Comparison of ENCODE assay signal across 20 cellular contexts in genomic region chr14:55942101-55942645, GRCh38.
DNase-seq lines count a peak whose midpoint lies in the region; ATAC-seq, FAIRE-seq and TF ChIP-seq lines count a peak whose summit lies in the region.
"Had no signal": no experiment of that assay in that cellular context is flagged by ENCODE, and none has a peak within 500 bp of the region (broad histone marks: within the 10 kb centered on the region; RNA-seq: fewer than 3 reads in every experiment).

No MANE protein-coding gene starts in this region.

- H3K4me3 Mint-ChIP-seq in H9: no peak overlapping the region
- H3K4me3 Mint-ChIP-seq: B cell; CD14-positive monocyte; CD4-positive, alpha-beta memory T cell; HFFc6 had no signal

- H3K9ac ChIP-seq in BLaER1 (no peak overlapping the region), H9 (ENCODE audit: extremely low read depth, insufficient read length, low read length) (no peak overlapping the region)
- H3K9ac ChIP-seq: GM23248 had no signal

- ATAC-seq in left colon (peak; percentile 88), HG03039 (IDR thresholded peaks at IDR 0.05; ENCODE audit: unreplicated experiment) (no peak), HG02970 (IDR thresholded peaks at IDR 0.05; ENCODE audit: low FRiP score, unreplicated experiment) (no peak)
- ATAC-seq: HCT116, K562 had no signal

- no peak overlapping the region for H4K91ac ChIP-seq in H9 (ENCODE audit: insufficient read length, low read depth, low read length)

- TF ChIP-seq CTCF in stomach (IDR thresholded peaks at IDR 0.05) (no peak), H9 (conservative IDR thresholded peaks at IDR 0.05) (no peak)

- H3K27ac ChIP-seq in BLaER1: peak overlapping the region; percentile 86
- H3K27ac ChIP-seq in stomach: no peak overlapping the region
- no peak overlapping the region for H3K27ac ChIP-seq in H9 (ENCODE audit: insufficient read length, low read depth, low read length)
- H3K27ac ChIP-seq: GM23248 had no signal

- H3K36me3 Mint-ChIP-seq in H9 (ENCODE audit: insufficient read depth in 1 of 3, low read depth in 3 of 3): peaks cover 2 to 12% (median 6%) of the 10 kb centered on the region in 3 experiments; a peak in 3 of 7 replicates
- H3K36me3 Mint-ChIP-seq: CD14-positive monocyte; CD4-positive, alpha-beta memory T cell had no signal

- H3K79me1 ChIP-seq in H9 (ENCODE audit: insufficient read depth, low read depth, low read length, poor library complexity, severe bottlenecking): no peaks in the 10 kb centered on the region

- H2BK20ac ChIP-seq in H9 (ENCODE audit: low read depth, low read length, poor library complexity, severe bottlenecking): no peak overlapping the region

- no peak overlapping the region for H3K18ac ChIP-seq in H9 (ENCODE audit: insufficient read length, low read depth, low read length)

- no peaks in the 10 kb centered on the region for H4K20me1 ChIP-seq in BLaER1
- H4K20me1 ChIP-seq in H9 (ENCODE audit: control insufficient read depth, insufficient read depth, insufficient read length): no peaks in the 10 kb centered on the region

- 53 to 71% (median 68%) methylated on average over 3 of the region's 3 CpGs for WGBS in stomach, 5 donors
- WGBS in H9 (ENCODE audit: extremely low coverage, insufficient read length, low lambda C conversion rate): no CpG with 5 or more reads among the region's 3 CpGs

- intact Hi-C loops in left colon (cut with DNase I, micrococcal nuclease): no loop called here
- intact Hi-C loops in stomach (cut with DNase I; ENCODE audit: low total_unique reads): no loop called here

- no peak overlapping the region for H4K8ac ChIP-seq in H9 (replicated peaks; ENCODE audit: insufficient read length, low read depth, low read length)

- H4K5ac ChIP-seq in H9 (ENCODE audit: insufficient read length, low read depth, low read length): no peak overlapping the region

- no peaks in the 10 kb centered on the region for H3K79me2 ChIP-seq in H9 (ENCODE audit: insufficient read depth, low read length)

- TF ChIP-seq EP300 in stomach (IDR thresholded peaks at IDR 0.05): no peak

- no peaks in the 10 kb centered on the region for H3K23me2 ChIP-seq in H9 (ENCODE audit: insufficient read length, low read depth, low read length, poor library complexity, severe bottlenecking)

- H3K23ac ChIP-seq in H9 (ENCODE audit: insufficient read length, low read depth, low read length): no peak overlapping the region

- H2AFZ ChIP-seq in H9 (ENCODE audit: low read length): no peak overlapping the region
- H2AFZ ChIP-seq: GM23248 had no signal

- no peak overlapping the region for H2AK5ac ChIP-seq in H9 (ENCODE audit: insufficient read length, low read length)

- H2BK5ac ChIP-seq in H9 (ENCODE audit: insufficient read length, low read length): no peak overlapping the region

- H3K4me1 ChIP-seq in BLaER1 (peaks cover 70% of the 10 kb centered on the region), stomach (peaks cover 0 to 25% (median 10%) of the 10 kb centered on the region in 4 donors), H9 (ENCODE audit: insufficient read depth, low read length) (peaks cover 2% of the 10 kb centered on the region; the same call in 1 of the 2 replicates)

- H3K27me3 Mint-ChIP-seq in H9 (ENCODE audit: low read depth): peaks cover 3% of the 10 kb centered on the region; the same call in 1 of the 2 replicates

- H3K4me1 Mint-ChIP-seq in H9: peaks cover 18% of the 10 kb centered on the region in 2 experiments
- H3K4me1 Mint-ChIP-seq: B cell; CD4-positive, alpha-beta memory T cell had no signal

- H3K4me2 ChIP-seq in BLaER1 (peak overlapping the region; percentile 81), H9 (ENCODE audit: insufficient read depth, insufficient read length, low read length) (no peak overlapping the region)

- H3K9me3 Mint-ChIP-seq in H9: peaks cover 4% of the 10 kb centered on the region in 2 experiments; a peak in 3 of 5 replicates
- H3K9me3 Mint-ChIP-seq: HFFc6 had no signal

- H3K27ac Mint-ChIP-seq in H9: no peak overlapping the region
- H3K27ac Mint-ChIP-seq: B cell; CD4-positive, alpha-beta memory T cell; HFFc6 had no signal

- no peak overlapping the region for H3K14ac ChIP-seq in H9 (ENCODE audit: insufficient read depth, low read length)

- H3K27me3 ChIP-seq in BLaER1 (no peaks in the 10 kb centered on the region), stomach (no peaks in the 10 kb centered on the region), H9 (ENCODE audit: insufficient read depth, low read length) (no peaks in the 10 kb centered on the region)

- DNase-seq in HTR-8/SVneo (ENCODE audit: insufficient read length, low spot score) (no peak), left colon (peak in 1 of 2 donors; percentile 16), stomach (peak; percentile 39), NCI-H128 (lab: John Stamatoyannopoulos, UW; ENCODE audit: unreplicated experiment) (no peak), H9 (no peak)
- DNase-seq: Calu3; CD4-positive, alpha-beta memory T cell; DMS79 treated with DMSO at 0.1 percent for 48 hours; GF-D8; GM23248; HFFc6; IMR-90 had no signal

- no peak overlapping the region for H3K4me3 ChIP-seq in BLaER1
- H3K4me3 ChIP-seq in stomach: no peak overlapping the region
- H3K4me3 ChIP-seq: GM23248, K562 had no signal

- H3K56ac ChIP-seq in H9 (ENCODE audit: insufficient read length, low read depth, low read length): no peak overlapping the region

- H2BK120ac ChIP-seq in H9 (ENCODE audit: low read depth, low read length, poor library complexity, severe bottlenecking): no peak overlapping the region

- FAIRE-seq in HTR-8/SVneo (lab: Jason Lieb, UNC): peak; percentile 42
- FAIRE-seq: H54, K562 had no signal

- H3K9me3 ChIP-seq in BLaER1 (peaks cover 40% of the 10 kb centered on the region), stomach (no peaks in the 10 kb centered on the region), H9 (ENCODE audit: control insufficient read depth, low read depth, low read length) (no peaks in the 10 kb centered on the region)

- no peak overlapping the region for H2BK12ac ChIP-seq in H9 (ENCODE audit: insufficient read length, low read depth, low read length)

- H3K4ac ChIP-seq in H9 (ENCODE audit: low read depth, low read length): no peak overlapping the region

- H3T11ph ChIP-seq in H9 (ENCODE audit: low read length): no peak overlapping the region

- H2BK15ac ChIP-seq in H9 (ENCODE audit: low read depth, low read length): no peak overlapping the region

- H3K36me3 ChIP-seq in BLaER1 (peaks cover 14% of the 10 kb centered on the region; the same call in 1 of the 2 replicates), stomach (no peaks in the 10 kb centered on the region)

- no peak for TF ChIP-seq POLR2A in stomach (IDR thresholded peaks at IDR 0.05)
